ENCODE assay signal across 17 cellular contexts in genomic region chr6:143634486-143634885, GRCh38. TPM values are rescaled to one million over a fixed set of nuclear protein-coding genes. Genes with fewer than 3 reads are reported as not detected.
DNase-seq lines count a peak whose midpoint lies in the region; ATAC-seq and TF ChIP-seq lines count a peak whose summit lies in the region.
"Had no signal": no experiment of that assay in that cellular context is flagged by ENCODE, and none has a peak within 500 bp of the region (broad histone marks: within the 10 kb centered on the region; RNA-seq: fewer than 3 reads in every experiment).

No MANE protein-coding gene starts in this region.

- H3K4me1 Mint-ChIP-seq in Calu3 (ENCODE audit: low read depth, unreplicated experiment) = no peaks in the 10 kb centered on the region

- no peaks in the 10 kb centered on the region for H3K36me3 Mint-ChIP-seq in Calu3 (ENCODE audit: insufficient read depth, unreplicated experiment)

- H3K4me1 ChIP-seq in RWPE2 (ENCODE audit: insufficient read depth, poor library complexity, severe bottlenecking) = peaks cover 7% of the 10 kb centered on the region
- peaks cover 0 to 11% (median 0%) of the 10 kb centered on the region in 3 donors for H3K4me1 ChIP-seq in gastroesophageal sphincter
- H3K4me1 ChIP-seq: adrenal gland, vagina had no signal

- no TSS peak for BruUV-seq in Calu3 (replicated peaks; lab: Mats Ljungman, UMichigan)

- no peaks in the 10 kb centered on the region for H3K9me3 Mint-ChIP-seq in Calu3 (ENCODE audit: low read depth, unreplicated experiment)

- H3K27ac ChIP-seq in RWPE2 (ENCODE audit: poor library complexity, severe bottlenecking) (no peak overlapping the region), gastroesophageal sphincter (no peak overlapping the region)
- H3K27ac ChIP-seq: adrenal gland, neutrophil, vagina had no signal

- H3K27me3 ChIP-seq in RWPE2 (ENCODE audit: insufficient read depth, poor library complexity, severe bottlenecking) (no peaks in the 10 kb centered on the region), gastroesophageal sphincter (no peaks in the 10 kb centered on the region)
- H3K27me3 ChIP-seq: adrenal gland, neutrophil, vagina had no signal

- TF ChIP-seq POLR2A in gastroesophageal sphincter (IDR thresholded peaks at IDR 0.05) = no peak

- no peak overlapping the region for H3K27ac Mint-ChIP-seq in Calu3 (ENCODE audit: unreplicated experiment)
- H3K27ac Mint-ChIP-seq: activated CD4-positive, alpha-beta T cell treated with anti-CD3 and anti-CD28 coated beads, Interleukin-2, amount 10 ng/mL, durations not matched to agents 24 days and 14 days; stimulated activated naive CD8-positive, alpha-beta T cell treated with anti-CD3 and anti-CD28 coated beads, Interleukin-15, Interleukin-2, amounts not matched to agents 100 ng/mL and 50 ng/mL, for 24 hours had no signal

- no peak for TF ChIP-seq EP300 in gastroesophageal sphincter (IDR thresholded peaks at IDR 0.05)

- WGBS in gastroesophageal sphincter (ENCODE audit: low coverage in 1 of 2), 2 donors = 70 to 81% methylated on average over 2 of the region's 2 CpGs

- H3K4me3 ChIP-seq in RWPE2 (ENCODE audit: severe bottlenecking) (no peak overlapping the region), gastroesophageal sphincter (no peak overlapping the region)
- H3K4me3 ChIP-seq: adrenal gland, vagina had no signal

- ATAC-seq in RWPE2 (ENCODE audit: low read depth) (peak; percentile 67), HG03159 (IDR thresholded peaks at IDR 0.05; ENCODE audit: unreplicated experiment) (no peak), gastroesophageal sphincter (no peak)

- intact Hi-C loops in Calu3 (cut with micrococcal nuclease; ENCODE audit: unreplicated experiment) = no loop called here

- H3K27me3 Mint-ChIP-seq in Calu3 (ENCODE audit: unreplicated experiment) = no peaks in the 10 kb centered on the region
- H3K27me3 Mint-ChIP-seq: activated CD4-positive, alpha-beta T cell treated with anti-CD3 and anti-CD28 coated beads, Interleukin-2, amount 10 ng/mL, durations not matched to agents 24 days and 14 days had no signal

- H3K4me3 Mint-ChIP-seq in Calu3 (ENCODE audit: low read depth, unreplicated experiment) = no peak overlapping the region
- H3K4me3 Mint-ChIP-seq: activated CD4-positive, alpha-beta T cell treated with anti-CD3 and anti-CD28 coated beads, Interleukin-2, amount 10 ng/mL, durations not matched to agents 24 days and 14 days; stimulated activated naive CD8-positive, alpha-beta T cell treated with anti-CD3 and anti-CD28 coated beads, Interleukin-15, Interleukin-2, amounts not matched to agents 100 ng/mL and 50 ng/mL, for 24 hours had no signal

- TF ChIP-seq CTCF in RWPE2 (IDR thresholded peaks at IDR 0.05; ENCODE audit: poor library complexity, severe bottlenecking) (no peak), Calu3 (IDR thresholded peaks at IDR 0.05; ENCODE audit: unreplicated experiment) (no peak), gastroesophageal sphincter (IDR thresholded peaks at IDR 0.05) (no peak)

- H3K36me3 ChIP-seq in RWPE2 (ENCODE audit: low read depth) (no peaks in the 10 kb centered on the region), gastroesophageal sphincter (no peaks in the 10 kb centered on the region)
- H3K36me3 ChIP-seq: adrenal gland, neutrophil, vagina had no signal

- CTCF ChIA-PET in Calu3 (lab: Charles Lee) = no interaction called here

- DNase-seq in EL (peak; percentile 65), M059J (ENCODE audit: low read depth) (peak; percentile 73), RWPE2 (ENCODE audit: low spot score) (no peak), foreskin melanocyte (peak; percentile 55), NCI-H2171 (lab: John Stamatoyannopoulos, UW) (no peak), Calu3 (no peak)
- DNase-seq: activated CD4-positive, alpha-beta T cell treated with anti-CD3 and anti-CD28 coated beads, Interleukin-2, amount 10 ng/mL, durations not matched to agents 24 days and 14 days; activated T-cell treated with anti-CD3 and anti-CD28 coated beads, Interleukin-2, amount 50 U/mL, for 48 hours; adrenal gland; C1 segment of cervical spinal cord; dermis blood vessel endothelial cell; NCI-H2227 treated with DMSO at 0.1 percent for 48 hours had no signal

- H3K9me3 ChIP-seq in RWPE2 (ENCODE audit: severe bottlenecking) = no peaks in the 10 kb centered on the region
- H3K9me3 ChIP-seq in gastroesophageal sphincter = no peaks in the 10 kb centered on the region
- H3K9me3 ChIP-seq: adrenal gland, neutrophil, vagina had no signal

RNA-seq across cellular contexts. Expression of gene PHACTR2, which starts 43.3 kb away (rescaled TPM):
- total RNA-seq in M059J (2014; rRNA removed; shearing (Covaris generic)) = 21.3 and 32.0 TPM in 2 replicates
- 19.5 and 20.7 TPM in 2 replicates for total RNA-seq in Calu3 (2022)
- total RNA-seq in gastroesophageal sphincter = 100 to 1,000 TPM in 1 of 4 donors, 10 to 100 TPM in 3; 61.3 to 122 (median 86.0) TPM

Comparison
In these comparisons a context has a peak if more than half of its experiments do, and no peak if none do; other contexts are left out.
1. DNase-seq: peak in EL (single experiment), M059J (single experiment) and foreskin melanocyte (single experiment); none in RWPE2 (single experiment), NCI-H2171 (single experiment) and Calu3 (single experiment).